Comparison of ENCODE assay signal across 20 cellular contexts in genomic region chr5:72208324-72208723, GRCh38.
DNase-seq lines count a peak whose midpoint lies in the region; ATAC-seq, FAIRE-seq and TF ChIP-seq lines count a peak whose summit lies in the region.
"Had no signal": no experiment of that assay in that cellular context is flagged by ENCODE, and none has a peak within 500 bp of the region (broad histone marks: within the 10 kb centered on the region; RNA-seq: fewer than 3 reads in every experiment).

No MANE protein-coding gene starts in this region.

- no peak overlapping the region for H2AK5ac ChIP-seq in mesendoderm (ENCODE audit: low read length)

- no peak overlapping the region for H4K8ac ChIP-seq in mesendoderm (ENCODE audit: low read depth, low read length)

- POLR2A ChIA-PET in endothelial cell of umbilical vein (lab: Charles Lee) = interaction anchor here (0.9 kb wide), 2 partner anchors 20 to 100 kb away, joined by 3 read pairs; no protein-coding TSS in a partner anchor

- H3K79me2 ChIP-seq in endothelial cell of umbilical vein (ENCODE audit: control insufficient read depth, insufficient read depth, low read length) (peaks cover 3% of the 10 kb centered on the region), mesendoderm (ENCODE audit: control insufficient read depth, insufficient read depth, low read length) (no peaks in the 10 kb centered on the region)

- H3K79me1 ChIP-seq in mesendoderm (ENCODE audit: low read length) = no peaks in the 10 kb centered on the region

- no peaks in the 10 kb centered on the region for H3K27me3 Mint-ChIP-seq in activated T-cell treated with anti-CD3 and anti-CD28 coated beads, Interleukin-2, amount 50 U/mL, for 72 hours (ENCODE audit: low read depth)
- no peaks in the 10 kb centered on the region for H3K27me3 Mint-ChIP-seq in activated T-cell treated with anti-CD3 and anti-CD28 coated beads, Interleukin-2, amount 50 U/mL, for 4 hours (ENCODE audit: low read depth)

- H3K4me1 ChIP-seq in ascending aorta = peaks cover 0 to 17% of the 10 kb centered on the region in 2 donors
- peaks cover 38% of the 10 kb centered on the region for H3K4me1 ChIP-seq in endothelial cell of umbilical vein (ENCODE audit: control insufficient read depth, extremely low read depth, insufficient read depth, low read length)
- no peaks in the 10 kb centered on the region for H3K4me1 ChIP-seq in mesendoderm (ENCODE audit: control insufficient read depth, low read depth, low read length)

- peaks cover 37 to 52% of the 10 kb centered on the region in 2 donors for H3K36me3 ChIP-seq in ascending aorta
- H3K36me3 ChIP-seq in endothelial cell of umbilical vein (ENCODE audit: control insufficient read depth in 2 of 2, extremely low read depth in 1 of 2, insufficient read depth in 2 of 2, low read length in 2 of 2) = peaks cover 20 to 35% of the 10 kb centered on the region in 2 experiments
- peaks cover 16% of the 10 kb centered on the region for H3K36me3 ChIP-seq in mesendoderm (ENCODE audit: control insufficient read depth, insufficient read depth, low read length)

- H3K4me3 ChIP-seq in ascending aorta (no peak overlapping the region), endothelial cell of umbilical vein (replicated peaks in 1 of 3; ENCODE audit: insufficient read depth in 1 of 3, low read depth in 1 of 3, low read length in 3 of 3) (no peak overlapping the region), mesendoderm (ENCODE audit: low read length) (no peak overlapping the region)

- no peaks in the 10 kb centered on the region for H3K9me3 Mint-ChIP-seq in activated T-cell treated with anti-CD3 and anti-CD28 coated beads, Interleukin-2, amount 50 U/mL, for 72 hours
- no peaks in the 10 kb centered on the region for H3K9me3 Mint-ChIP-seq in activated T-cell treated with anti-CD3 and anti-CD28 coated beads, Interleukin-2, amount 50 U/mL, for 4 hours

- H2BK15ac ChIP-seq in mesendoderm (replicated peaks; ENCODE audit: low read depth) = no peak overlapping the region

- H2BK5ac ChIP-seq in mesendoderm (ENCODE audit: low read length) = no peak overlapping the region

- no peak for FAIRE-seq in endothelial cell of umbilical vein (lab: Jason Lieb, UNC)
- FAIRE-seq: HepG2 had no signal

- H3K36me3 Mint-ChIP-seq in activated T-cell treated with anti-CD3 and anti-CD28 coated beads, Interleukin-2, amount 50 U/mL, for 72 hours (ENCODE audit: insufficient read depth in 2 of 2) = peaks cover 3 to 5% of the 10 kb centered on the region in 2 donors
- peaks cover 7% of the 10 kb centered on the region for H3K36me3 Mint-ChIP-seq in activated T-cell treated with anti-CD3 and anti-CD28 coated beads, Interleukin-2, amount 50 U/mL, for 4 hours (ENCODE audit: insufficient read depth)

- H3K4me3 Mint-ChIP-seq in activated T-cell treated with anti-CD3 and anti-CD28 coated beads, Interleukin-2, amount 50 U/mL, for 72 hours = no peak overlapping the region
- H3K4me3 Mint-ChIP-seq in activated T-cell treated with anti-CD3 and anti-CD28 coated beads, Interleukin-2, amount 50 U/mL, for 4 hours = no peak overlapping the region

- peaks cover 28% of the 10 kb centered on the region for H3K4me1 Mint-ChIP-seq in activated T-cell treated with anti-CD3 and anti-CD28 coated beads, Interleukin-2, amount 50 U/mL, for 72 hours (ENCODE audit: low read depth)
- H3K4me1 Mint-ChIP-seq in activated T-cell treated with anti-CD3 and anti-CD28 coated beads, Interleukin-2, amount 50 U/mL, for 4 hours (ENCODE audit: low read depth) = peaks cover 8% of the 10 kb centered on the region

- H3K18ac ChIP-seq in mesendoderm (ENCODE audit: low read length) = no peak overlapping the region

- no peak for ATAC-seq in activated T-cell treated with anti-CD3 and anti-CD28 coated beads, Interleukin-2, amount 50 U/mL, for 72 hours (replicated peaks in 1 of 2)
- ATAC-seq in activated T-cell treated with anti-CD3 and anti-CD28 coated beads, Interleukin-2, amount 50 U/mL, for 4 hours = no peak
- ATAC-seq: HCT116, HepG2, Panc1 had no signal

- H2BK120ac ChIP-seq in mesendoderm (ENCODE audit: low read depth, low read length) = no peak overlapping the region

- H3K9ac ChIP-seq in endothelial cell of umbilical vein (replicated peaks; ENCODE audit: extremely low read depth, insufficient read depth, low read length) (no peak overlapping the region), mesendoderm (ENCODE audit: low read length) (no peak overlapping the region)

- DNase-seq in activated T-cell treated with anti-CD3 and anti-CD28 coated beads, Interleukin-2, amount 50 U/mL, for 72 hours = no peak
- no peak for DNase-seq in activated T-cell treated with anti-CD3 and anti-CD28 coated beads, Interleukin-2, amount 50 U/mL, for 4 hours
- DNase-seq in ascending aorta (ENCODE audit: low spot score in 2 of 2) = no peak
- DNase-seq in endothelial cell of umbilical vein (ENCODE audit: low read depth, low spot score) = no peak
- DNase-seq in mesendoderm = no peak
- no peak for DNase-seq in NCI-H1930 (lab: John Stamatoyannopoulos, UW)
- DNase-seq in D341Med (ENCODE audit: low spot score) = no peak
- DNase-seq: 8988T, Calu3, KBM-7, MV-4-11, NCI-H1105, NCI-H1436 treated with DMSO at 0.1 percent for 48 hours, NCI-H2029, NCI-H446 treated with DMSO at 0.1 percent for 48 hours, NCI-H526 treated with DMSO at 0.1 percent for 48 hours, SHP77 had no signal

- no peak overlapping the region for H2AFZ ChIP-seq in endothelial cell of umbilical vein (ENCODE audit: low read depth, low read length)

- H3K9me3 ChIP-seq in ascending aorta (no peaks in the 10 kb centered on the region), endothelial cell of umbilical vein (replicated peaks; ENCODE audit: control insufficient read depth, insufficient read depth, low read length) (no peaks in the 10 kb centered on the region)

- H3K27ac ChIP-seq in ascending aorta (peak overlapping the region; percentile 3 to 16), endothelial cell of umbilical vein (ENCODE audit: insufficient read depth, low read depth, low read length) (no peak overlapping the region), mesendoderm (ENCODE audit: low read depth, low read length) (no peak overlapping the region)

- H3K4ac ChIP-seq in mesendoderm (ENCODE audit: low read depth, low read length) = no peak overlapping the region

- no peak overlapping the region for H4K5ac ChIP-seq in mesendoderm (ENCODE audit: low read length)

- H4K20me1 ChIP-seq in endothelial cell of umbilical vein (replicated peaks; ENCODE audit: control insufficient read depth, extremely low read depth, insufficient read depth, low read length) = no peaks in the 10 kb centered on the region

- intact Hi-C loops in ascending aorta (cut with DNase I) (loop anchor here (10.0 kb wide), 1 partner anchor 424 kb away; no protein-coding TSS in a partner anchor), endothelial cell of umbilical vein (cut with micrococcal nuclease) (no loop called here)

- H3K9me1 ChIP-seq in endothelial cell of umbilical vein (replicated peaks; ENCODE audit: control insufficient read depth, extremely low read depth, insufficient read depth, low read length) = no peaks in the 10 kb centered on the region

- dilution Hi-C loops in endothelial cell of umbilical vein (cut with MboI; ENCODE audit: extremely low pct_ligation_motif_present, low sequenced_read_pairs) = no loop called here

- CTCF ChIA-PET in endothelial cell of umbilical vein (lab: Charles Lee) = interaction anchor here (0.6 to 3.9 kb wide), 9 partner anchors 9 to 570 kb away, joined by 3 to 35 read pairs (median 5); no protein-coding TSS in a partner anchor

- TF ChIP-seq CTCF in ascending aorta (IDR thresholded peaks at IDR 0.05) (no peak), endothelial cell of umbilical vein (IDR thresholded peaks at IDR 0.05; ENCODE audit: extremely low read depth in 1 of 2, insufficient read depth in 1 of 2, low read depth in 1 of 2, low read length in 2 of 2) (no peak)

- H3K4me2 ChIP-seq in endothelial cell of umbilical vein (ENCODE audit: insufficient read depth, low read length) (no peak overlapping the region), mesendoderm (ENCODE audit: low read length) (no peak overlapping the region)

- H3K27me3 ChIP-seq in ascending aorta (no peaks in the 10 kb centered on the region), endothelial cell of umbilical vein (ENCODE audit: control insufficient read depth in 2 of 2, insufficient read depth in 2 of 2, low read length in 2 of 2) (no peaks in the 10 kb centered on the region), mesendoderm (ENCODE audit: insufficient read depth, low read length, poor library complexity) (no peaks in the 10 kb centered on the region)

- no peak overlapping the region for H3K23ac ChIP-seq in mesendoderm (ENCODE audit: low read length)

- TF ChIP-seq POLR2A in endothelial cell of umbilical vein (IDR thresholded peaks at IDR 0.05; ENCODE audit: low read depth, low read length) = no peak

- TSS peak; percentile 14 for BruUV-seq in endothelial cell of umbilical vein (replicated peaks; lab: Mats Ljungman, UMichigan)

- no CpG with 5 or more reads among the region's 3 CpGs for WGBS in mesendoderm (ENCODE audit: extremely low coverage, insufficient coverage, low lambda C conversion rate)

- H3K56ac ChIP-seq in mesendoderm (ENCODE audit: low read length) = no peak overlapping the region

- peak overlapping the region; percentile 56 for H3K27ac Mint-ChIP-seq in activated T-cell treated with anti-CD3 and anti-CD28 coated beads, Interleukin-2, amount 50 U/mL, for 72 hours

TF ChIP-seq in endothelial cell of umbilical vein, 7 proteins besides CTCF, POLR2A, EP300 and RAD21:
- no peak for TF ChIP-seq FOS (IDR thresholded peaks at IDR 0.05; ENCODE audit: borderline replicate concordance, insufficient read depth, low read length)
- TF ChIP-seq MAX (IDR thresholded peaks at IDR 0.05; ENCODE audit: insufficient read depth, insufficient read length) = no peak
- TF ChIP-seq GATA2 (IDR thresholded peaks at IDR 0.05; ENCODE audit: insufficient read depth, insufficient read length, low read depth, low read length) = no peak
- TF ChIP-seq POLR2AphosphoS5 (IDR thresholded peaks at IDR 0.05; ENCODE audit: insufficient read depth, low read depth, low read length) = no peak
- no peak for TF ChIP-seq JUN (IDR thresholded peaks at IDR 0.05; ENCODE audit: borderline replicate concordance, insufficient read depth, insufficient read length, low read depth)
- no peak for TF ChIP-seq MYC (IDR thresholded peaks at IDR 0.05; ENCODE audit: low read depth, low read length)
- TF ChIP-seq EZH2 (IDR thresholded peaks at IDR 0.05; ENCODE audit: borderline replicate concordance, low read depth, low read length, severe bottlenecking) = no peak

Comparison
In these comparisons a context has a peak if more than half of its experiments do, and no peak if none do; other contexts are left out.
1. H3K27ac ChIP-seq: peak in ascending aorta (2 of 2); none in endothelial cell of umbilical vein (single experiment) and mesendoderm (single experiment).